Comparison of ENCODE assay signal across 14 cellular contexts in the genomic region with DNA sequence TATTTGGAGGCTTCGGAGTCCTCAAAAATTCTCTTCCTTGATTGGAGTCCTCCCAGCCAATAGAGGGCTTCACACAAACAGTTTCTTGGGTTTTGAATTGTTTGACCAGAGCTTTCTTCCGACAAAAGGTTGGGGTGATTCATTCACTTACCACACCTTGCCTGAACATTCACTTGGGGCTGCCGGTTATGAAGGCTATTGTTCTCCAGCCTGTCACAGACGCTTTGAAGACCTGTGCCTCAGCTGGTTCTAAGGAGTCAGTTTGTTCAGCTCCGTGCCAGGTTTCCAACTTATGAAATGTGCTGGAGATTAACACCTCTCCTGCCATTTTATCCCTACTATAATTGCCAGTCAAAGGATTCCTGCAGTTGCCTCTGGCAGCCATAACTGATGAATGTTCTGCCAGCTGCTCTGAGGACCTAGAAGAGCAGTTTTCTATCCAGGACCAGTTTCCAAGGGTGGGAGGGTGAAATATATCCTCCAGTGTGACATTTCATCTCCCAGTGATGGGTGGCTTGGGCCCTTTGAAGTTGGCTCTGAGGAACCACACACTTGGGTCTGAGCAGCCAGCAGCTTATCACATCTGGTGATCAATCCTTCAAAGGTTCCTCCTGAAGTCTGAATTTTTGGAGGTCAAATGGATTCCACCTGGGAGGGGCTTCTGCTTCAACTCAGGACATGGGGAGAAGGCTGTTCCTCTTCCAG. TPM values are rescaled to one million over a fixed set of nuclear protein-coding genes. Genes with fewer than 3 reads are reported as not detected.
A peak's percentile ranks its signal among the peaks of the same experiment; 100 is the strongest.
DNase-seq lines count a peak whose midpoint lies in the region; ATAC-seq, FAIRE-seq and TF ChIP-seq lines count a peak whose summit lies in the region.
"Had no signal": no experiment of that assay in that cellular context is flagged by ENCODE, and none has a peak within 500 bp of the region (broad histone marks: within the 10 kb centered on the region; RNA-seq: fewer than 3 reads in every experiment).

No MANE protein-coding gene starts in this region.

- CTCF ChIA-PET in Panc1 (lab: Charles Lee) = interaction anchor here (0.6 kb wide), 1 partner anchor 13 kb away, joined by 5 read pairs; no protein-coding TSS in a partner anchor
- CTCF ChIA-PET in endothelial cell of umbilical vein (lab: Charles Lee) = interaction anchor here (1.2 to 14.3 kb wide), 11 partner anchors 10 to 158 kb away, joined by 3 to 169 read pairs (median 8); a partner anchor contains a TSS

- no peaks in the 10 kb centered on the region for H3K27me3 ChIP-seq in CD4-positive, CD25-positive, alpha-beta regulatory T cell (ENCODE audit: control insufficient read depth, insufficient read depth, low read length)
- no peaks in the 10 kb centered on the region for H3K27me3 ChIP-seq in Panc1 (ENCODE audit: control insufficient read depth, insufficient read depth, low read length)
- H3K27me3 ChIP-seq in endothelial cell of umbilical vein (ENCODE audit: control insufficient read depth in 2 of 2, insufficient read depth in 2 of 2, low read length in 2 of 2) = no peaks in the 10 kb centered on the region
- no peaks in the 10 kb centered on the region for H3K27me3 ChIP-seq in parathyroid adenoma (ENCODE audit: control insufficient read depth, insufficient read depth, low read length)
- H3K27me3 ChIP-seq: BLaER1 treated with 17β-estradiol and CSF1 and Interleukin-3, amounts not matched to agents 10 nM and 100 nM had no signal

- H3K36me3 Mint-ChIP-seq in CD4-positive, CD25-positive, alpha-beta regulatory T cell = peaks cover 15% of the 10 kb centered on the region
- peaks cover 11 to 18% of the 10 kb centered on the region in 2 donors for H3K36me3 Mint-ChIP-seq in stimulated activated naive B cell treated with anti-CD40 and anti-IgM and Interleukin-4, amounts not matched to agents 10 μg/mL and 1 μg/mL and 100 μg/mL, for 72 hours

- H3K27me3 Mint-ChIP-seq in CD4-positive, CD25-positive, alpha-beta regulatory T cell = no peaks in the 10 kb centered on the region
- H3K27me3 Mint-ChIP-seq in stimulated activated naive B cell treated with anti-CD40 and anti-IgM and Interleukin-4, amounts not matched to agents 10 μg/mL and 1 μg/mL and 100 μg/mL, for 72 hours = no peaks in the 10 kb centered on the region
- H3K27me3 Mint-ChIP-seq: activated CD4-positive, alpha-beta T cell treated with anti-CD3 and anti-CD28 coated beads, Interleukin-2, amount 10 ng/mL, durations not matched to agents 24 days and 14 days; memory B cell had no signal

- no peaks in the 10 kb centered on the region for H3K9me3 ChIP-seq in CD4-positive, CD25-positive, alpha-beta regulatory T cell (ENCODE audit: control insufficient read depth in 2 of 2, low read length in 2 of 2)
- H3K9me3 ChIP-seq in Panc1 (ENCODE audit: control insufficient read depth, insufficient read depth, low read depth, low read length) = no peaks in the 10 kb centered on the region
- H3K9me3 ChIP-seq in endothelial cell of umbilical vein (replicated peaks; ENCODE audit: control insufficient read depth, insufficient read depth, low read length) = no peaks in the 10 kb centered on the region
- H3K9me3 ChIP-seq in parathyroid adenoma (ENCODE audit: control insufficient read depth, low read length) = no peaks in the 10 kb centered on the region
- H3K9me3 ChIP-seq: BLaER1 treated with 17β-estradiol and CSF1 and Interleukin-3, amounts not matched to agents 10 nM and 100 nM had no signal

- no peak for TF ChIP-seq CTCF in Panc1 (IDR thresholded peaks at IDR 0.05)
- no peak for TF ChIP-seq CTCF in endothelial cell of umbilical vein (IDR thresholded peaks at IDR 0.05; ENCODE audit: extremely low read depth in 1 of 2, insufficient read depth in 1 of 2, low read depth in 1 of 2, low read length in 2 of 2)
- no peak for TF ChIP-seq CTCF in parathyroid adenoma (IDR thresholded peaks at IDR 0.05)

- H3K4me2 ChIP-seq in endothelial cell of umbilical vein (ENCODE audit: insufficient read depth, low read length) = peak overlapping the region; percentile 16
- H3K4me2 ChIP-seq in parathyroid adenoma (ENCODE audit: low read length) = no peak overlapping the region
- H3K4me2 ChIP-seq: BLaER1 treated with 17β-estradiol and CSF1 and Interleukin-3, amounts not matched to agents 10 nM and 100 nM had no signal

- H2AFZ ChIP-seq in endothelial cell of umbilical vein (ENCODE audit: low read depth, low read length) = no peak overlapping the region
- no peak overlapping the region for H2AFZ ChIP-seq in parathyroid adenoma

- intact Hi-C loops in Panc1 (cut with micrococcal nuclease; ENCODE audit: unreplicated experiment) (no loop called here), endothelial cell of umbilical vein (cut with micrococcal nuclease) (loop anchor here (1.0 kb wide), 1 partner anchor 8 kb away; no protein-coding TSS in a partner anchor)

- no peaks in the 10 kb centered on the region for H3K9me3 Mint-ChIP-seq in CD4-positive, CD25-positive, alpha-beta regulatory T cell
- no peaks in the 10 kb centered on the region for H3K9me3 Mint-ChIP-seq in stimulated activated naive B cell treated with anti-CD40 and anti-IgM and Interleukin-4, amounts not matched to agents 10 μg/mL and 1 μg/mL and 100 μg/mL, for 72 hours
- H3K9me3 Mint-ChIP-seq: activated CD4-positive, alpha-beta T cell treated with anti-CD3 and anti-CD28 coated beads, Interleukin-2, amount 10 ng/mL, durations not matched to agents 24 days and 14 days; memory B cell; stimulated activated effector memory CD8-positive, alpha-beta T cell treated with anti-CD3 and anti-CD28 coated beads, Interleukin-12 subunit alpha, Interleukin-12 subunit beta, amount 100 ng/mL, for 72 hours had no signal

- no peak for FAIRE-seq in endothelial cell of umbilical vein (lab: Jason Lieb, UNC)

- peak overlapping the region in 2 of 3 donors; percentile 65 to 67 for H3K27ac Mint-ChIP-seq in CD4-positive, CD25-positive, alpha-beta regulatory T cell
- no peak overlapping the region for H3K27ac Mint-ChIP-seq in stimulated activated naive B cell treated with anti-CD40 and anti-IgM and Interleukin-4, amounts not matched to agents 10 μg/mL and 1 μg/mL and 100 μg/mL, for 72 hours
- H3K27ac Mint-ChIP-seq: activated CD4-positive, alpha-beta T cell treated with anti-CD3 and anti-CD28 coated beads, Interleukin-2, amount 10 ng/mL, durations not matched to agents 24 days and 14 days; memory B cell had no signal

- H3K4me1 Mint-ChIP-seq in CD4-positive, CD25-positive, alpha-beta regulatory T cell = peaks cover 33 to 90% (median 65%) of the 10 kb centered on the region in 4 donors
- H3K4me1 Mint-ChIP-seq in stimulated activated naive B cell treated with anti-CD40 and anti-IgM and Interleukin-4, amounts not matched to agents 10 μg/mL and 1 μg/mL and 100 μg/mL, for 72 hours = peaks cover 8 to 9% of the 10 kb centered on the region in 2 donors

- H3K4me3 Mint-ChIP-seq in CD4-positive, CD25-positive, alpha-beta regulatory T cell = no peak overlapping the region
- no peak overlapping the region for H3K4me3 Mint-ChIP-seq in stimulated activated naive B cell treated with anti-CD40 and anti-IgM and Interleukin-4, amounts not matched to agents 10 μg/mL and 1 μg/mL and 100 μg/mL, for 72 hours
- H3K4me3 Mint-ChIP-seq: activated CD4-positive, alpha-beta T cell treated with anti-CD3 and anti-CD28 coated beads, Interleukin-2, amount 10 ng/mL, durations not matched to agents 24 days and 14 days; memory B cell; stimulated activated effector memory CD8-positive, alpha-beta T cell treated with anti-CD3 and anti-CD28 coated beads, Interleukin-12 subunit alpha, Interleukin-12 subunit beta, amount 100 ng/mL, for 72 hours had no signal

- dilution Hi-C loops in endothelial cell of umbilical vein (cut with MboI; ENCODE audit: extremely low pct_ligation_motif_present, low sequenced_read_pairs) = no loop called here

- BruUV-seq in Panc1 (replicated peaks; lab: Mats Ljungman, UMichigan) = no TSS peak
- BruUV-seq in endothelial cell of umbilical vein (replicated peaks; lab: Mats Ljungman, UMichigan) = TSS peak; percentile 62

- no peak overlapping the region for H3K4me3 ChIP-seq in CD4-positive, CD25-positive, alpha-beta regulatory T cell (ENCODE audit: low read depth, low read length)
- no peak overlapping the region for H3K4me3 ChIP-seq in Panc1 (ENCODE audit: low read depth in 2 of 2, low read length in 2 of 2)
- H3K4me3 ChIP-seq in endothelial cell of umbilical vein (replicated peaks in 1 of 3; ENCODE audit: insufficient read depth in 1 of 3, low read depth in 1 of 3, low read length in 3 of 3) = no peak overlapping the region
- H3K4me3 ChIP-seq in parathyroid adenoma (ENCODE audit: low read depth, low read length) = no peak overlapping the region
- H3K4me3 ChIP-seq: BLaER1 treated with 17β-estradiol and CSF1 and Interleukin-3, amounts not matched to agents 10 nM and 100 nM had no signal

- H4K20me1 ChIP-seq in endothelial cell of umbilical vein (replicated peaks; ENCODE audit: control insufficient read depth, extremely low read depth, insufficient read depth, low read length) = no peaks in the 10 kb centered on the region

- H3K79me2 ChIP-seq in endothelial cell of umbilical vein (ENCODE audit: control insufficient read depth, insufficient read depth, low read length) = peaks cover 65% of the 10 kb centered on the region
- peaks cover 11% of the 10 kb centered on the region for H3K79me2 ChIP-seq in parathyroid adenoma

- POLR2A ChIA-PET in Panc1 (lab: Charles Lee) (interaction anchor here (1.2 kb wide), 2 partner anchors 10 to 47 kb away, joined by 3 read pairs; no protein-coding TSS in a partner anchor), endothelial cell of umbilical vein (lab: Charles Lee) (interaction anchor here (1.4 kb wide), 1 partner anchor 14 kb away, joined by 3 read pairs; no protein-coding TSS in a partner anchor)

- no peak for DNase-seq in CD4-positive, CD25-positive, alpha-beta regulatory T cell
- DNase-seq in Panc1 (ENCODE audit: low read depth, low spot score) = no peak
- DNase-seq in endothelial cell of umbilical vein (ENCODE audit: low read depth, low spot score) = peak; percentile 40
- DNase-seq in NCI-H2227 treated with DMSO at 0.1 percent for 48 hours (lab: John Stamatoyannopoulos, UW) = no peak
- DNase-seq in stimulated activated naive B cell treated with anti-CD40 and anti-IgM and Interleukin-4, amounts not matched to agents 10 μg/mL and 1 μg/mL and 100 μg/mL, for 72 hours = no peak
- DNase-seq in EL = no peak
- DNase-seq: activated CD4-positive, alpha-beta T cell treated with anti-CD3 and anti-CD28 coated beads, Interleukin-2, amount 10 ng/mL, durations not matched to agents 24 days and 14 days; amygdala; NCI-H2107 had no signal

- TF ChIP-seq POLR2A in endothelial cell of umbilical vein (IDR thresholded peaks at IDR 0.05; ENCODE audit: low read depth, low read length) = no peak

- peak overlapping the region; percentile 25 for H3K27ac ChIP-seq in CD4-positive, CD25-positive, alpha-beta regulatory T cell (ENCODE audit: insufficient read depth, low read length, poor library complexity, severe bottlenecking)
- H3K27ac ChIP-seq in Panc1 (ENCODE audit: low read length) (peak overlapping the region; percentile 34; the same call in 1 of the 2 replicates), endothelial cell of umbilical vein (ENCODE audit: insufficient read depth, low read depth, low read length) (peak overlapping the region; percentile 95), parathyroid adenoma (peak overlapping the region; percentile 36)
- H3K27ac ChIP-seq: BLaER1 treated with 17β-estradiol and CSF1 and Interleukin-3, amounts not matched to agents 10 nM and 100 nM had no signal

- no peaks in the 10 kb centered on the region for H3K9me1 ChIP-seq in endothelial cell of umbilical vein (replicated peaks; ENCODE audit: control insufficient read depth, extremely low read depth, insufficient read depth, low read length)

- in situ Hi-C loops in Panc1 (cut with HindIII; ENCODE audit: low pct_unique_long_range_greater_than_20kb, low sequenced_read_pairs) = no loop called here

- H3K9ac ChIP-seq in endothelial cell of umbilical vein (replicated peaks; ENCODE audit: extremely low read depth, insufficient read depth, low read length) (peak overlapping the region; percentile 71), parathyroid adenoma (no peak overlapping the region)

- no peak for ATAC-seq in CD4-positive, CD25-positive, alpha-beta regulatory T cell (ENCODE audit: low read depth in 2 of 2)
- ATAC-seq in Panc1 = peak; percentile 23; the same call in 1 of the 2 replicates
- no peak for ATAC-seq in stimulated activated naive B cell treated with anti-CD40 and anti-IgM and Interleukin-4, amounts not matched to agents 10 μg/mL and 1 μg/mL and 100 μg/mL, for 72 hours (replicated peaks)
- ATAC-seq in activated CD4-positive, CD25-positive, alpha-beta regulatory T cell treated with anti-CD3 and anti-CD28 coated beads, Interleukin-2, amount 50 U/mL, for 24 hours = no peak
- ATAC-seq: stimulated activated effector memory CD8-positive, alpha-beta T cell treated with anti-CD3 and anti-CD28 coated beads, Interleukin-12 subunit alpha, Interleukin-12 subunit beta, amount 100 ng/mL, for 72 hours had no signal

- peaks cover 73% of the 10 kb centered on the region for H3K4me1 ChIP-seq in CD4-positive, CD25-positive, alpha-beta regulatory T cell (ENCODE audit: control insufficient read depth, insufficient read depth, low read length, poor library complexity, severe bottlenecking)
- peaks cover 30% of the 10 kb centered on the region for H3K4me1 ChIP-seq in Panc1 (ENCODE audit: control insufficient read depth, insufficient read depth, low read length)
- H3K4me1 ChIP-seq in endothelial cell of umbilical vein (ENCODE audit: control insufficient read depth, extremely low read depth, insufficient read depth, low read length) = peaks cover 70% of the 10 kb centered on the region
- peaks cover 47% of the 10 kb centered on the region for H3K4me1 ChIP-seq in parathyroid adenoma

- H3K36me3 ChIP-seq in CD4-positive, CD25-positive, alpha-beta regulatory T cell (ENCODE audit: control insufficient read depth, insufficient read depth, low read length) = peaks cover 4% of the 10 kb centered on the region
- H3K36me3 ChIP-seq in Panc1 (ENCODE audit: control insufficient read depth, insufficient read depth, low read length) = no peaks in the 10 kb centered on the region
- H3K36me3 ChIP-seq in endothelial cell of umbilical vein (ENCODE audit: control insufficient read depth in 2 of 2, extremely low read depth in 1 of 2, insufficient read depth in 2 of 2, low read length in 2 of 2) = peaks cover under 1 to 3% of the 10 kb centered on the region in 2 experiments
- no peaks in the 10 kb centered on the region for H3K36me3 ChIP-seq in parathyroid adenoma (ENCODE audit: control insufficient read depth, insufficient read depth, low read length)

RNA-seq across cellular contexts. Expression of a gene that starts 31.4 kb away (rescaled TPM):
- 42.4 TPM for total RNA-seq in CD4-positive, CD25-positive, alpha-beta regulatory T cell
- polyA plus RNA-seq in CD4-positive, CD25-positive, alpha-beta regulatory T cell = 10 to 100 TPM; 22.4 to 33.2 (median 24.9) TPM
- total RNA-seq in Panc1 (2021; ENCODE audit: unreplicated experiment) (12.6 TPM), endothelial cell of umbilical vein (71.7 and 76.7 TPM in 2 replicates)
- polyA plus RNA-seq in Panc1 (2012; ENCODE audit: insufficient read length) = 10.7 TPM
- polyA plus RNA-seq in endothelial cell of umbilical vein = 19.4 and 23.2 TPM in 2 replicates
- 18.1 and 19.6 TPM in 2 replicates for polyA plus RNA-seq in endothelial cell of umbilical vein (2011; cell fraction: cytosol; rRNA removed)
- 86.3 and 93.0 TPM in 2 replicates for polyA plus RNA-seq in endothelial cell of umbilical vein (2011; cell fraction: nucleus; rRNA removed)
- polyA plus RNA-seq in endothelial cell of umbilical vein (2012) = 29.6 and 37.8 TPM in 2 replicates
- 46.1 and 47.6 TPM in 2 replicates for polyA minus RNA-seq in endothelial cell of umbilical vein
- polyA minus RNA-seq in endothelial cell of umbilical vein (2011; cell fraction: cytosol; rRNA and poly(A)+ RNA removed) = 1.6 TPM
- polyA minus RNA-seq in endothelial cell of umbilical vein (2011; cell fraction: nucleus; rRNA and poly(A)+ RNA removed) = 47.3 and 65.9 TPM in 2 replicates

RNA-seq across cellular contexts. Expression of a gene that starts 48.8 kb away (rescaled TPM):
- 534 TPM for total RNA-seq in CD4-positive, CD25-positive, alpha-beta regulatory T cell
- 100 to 1,000 TPM; 425 to 700 (median 557) TPM for polyA plus RNA-seq in CD4-positive, CD25-positive, alpha-beta regulatory T cell
- total RNA-seq in Panc1 (2021; ENCODE audit: unreplicated experiment) = 3.6 TPM
- polyA plus RNA-seq in Panc1 (2012; ENCODE audit: insufficient read length) = 3.5 TPM
- 7.7 and 8.4 TPM in 2 replicates for total RNA-seq in endothelial cell of umbilical vein
- 11.1 and 13.2 TPM in 2 replicates for polyA plus RNA-seq in endothelial cell of umbilical vein
- 9.5 and 12.6 TPM in 2 replicates for polyA plus RNA-seq in endothelial cell of umbilical vein (2011; cell fraction: cytosol; rRNA removed)
- polyA plus RNA-seq in endothelial cell of umbilical vein (2011; cell fraction: nucleus; rRNA removed) = 8.8 TPM in 2 replicates
- 12.8 and 19.8 TPM in 2 replicates for polyA plus RNA-seq in endothelial cell of umbilical vein (2012)
- 10.6 and 10.9 TPM in 2 replicates for polyA minus RNA-seq in endothelial cell of umbilical vein
- 1.0 TPM for polyA minus RNA-seq in endothelial cell of umbilical vein (2011; cell fraction: cytosol; rRNA and poly(A)+ RNA removed)
- 7.2 and 7.8 TPM in 2 replicates for polyA minus RNA-seq in endothelial cell of umbilical vein (2011; cell fraction: nucleus; rRNA and poly(A)+ RNA removed)

Comparison
In these comparisons a context has a peak if more than half of its experiments do, and no peak if none do; other contexts are left out.
1. H3K27ac ChIP-seq: peak in every context shown above with its lines; median percentile 95 in endothelial cell of umbilical vein; 36 in parathyroid adenoma; 34 in Panc1; 25 in CD4-positive, CD25-positive, alpha-beta regulatory T cell.
2. RNA of a gene that starts 48.8 kb away (total RNA-seq): 534 TPM in CD4-positive, CD25-positive, alpha-beta regulatory T cell (single experiment); 7.7 to 8.4 TPM in endothelial cell of umbilical vein and 3.6 TPM in Panc1 (single experiment); every median in the first group is over 10 times any median in the second.